In genomic region chr2:236938126-236938525, GRCh38 we compare ENCODE assay signal across 19 cellular contexts.
DNase-seq lines count a peak whose midpoint lies in the region; ATAC-seq, FAIRE-seq and TF ChIP-seq lines count a peak whose summit lies in the region.
"Had no signal": no experiment of that assay in that cellular context is flagged by ENCODE, and none has a peak within 500 bp of the region (broad histone marks: within the 10 kb centered on the region; RNA-seq: fewer than 3 reads in every experiment).

No MANE protein-coding gene starts in this region.

- TF ChIP-seq CTCF in right atrium auricular region (IDR thresholded peaks at IDR 0.05) (no peak), upper lobe of right lung (IDR thresholded peaks at IDR 0.05) (no peak)

- no peaks in the 10 kb centered on the region for H3K36me3 ChIP-seq in right atrium auricular region
- no peaks in the 10 kb centered on the region for H3K36me3 ChIP-seq in upper lobe of right lung
- H3K36me3 ChIP-seq: Peyer's patch had no signal

- DNase-seq in NCI-H82 (lab: John Stamatoyannopoulos, UW) (peak; percentile 6), NCI-H82 treated with DMSO at 0.1 percent for 48 hours (lab: John Stamatoyannopoulos, UW; ENCODE audit: unreplicated experiment) (no peak), SW480 (ENCODE audit: low spot score) (peak; percentile 2), right atrium auricular region (ENCODE audit: low spot score) (peak; percentile 56), upper lobe of right lung (no peak), GM12891 (ENCODE audit: insufficient read length, low spot score) (no peak), T-cell (no peak), CD1c-positive myeloid dendritic cell (ENCODE audit: extremely low spot score) (no peak)
- DNase-seq: CD4-positive, CD25-positive, alpha-beta regulatory T cell; NCI-H1048; NCI-H1694; NCI-H774; Peyer's patch; SIG-M5 had no signal

- no peak for TF ChIP-seq POLR2A in GM12891 (IDR thresholded peaks at IDR 0.05; ENCODE audit: low read depth, low read length)

- H3K27ac ChIP-seq in right atrium auricular region (no peak overlapping the region), upper lobe of right lung (no peak overlapping the region)
- H3K27ac ChIP-seq: HL-60, Peyer's patch had no signal

- H3K4me1 ChIP-seq in right atrium auricular region: no peaks in the 10 kb centered on the region
- no peaks in the 10 kb centered on the region for H3K4me1 ChIP-seq in upper lobe of right lung
- H3K4me1 ChIP-seq: Peyer's patch had no signal

- no peaks in the 10 kb centered on the region for H3K4me1 Mint-ChIP-seq in T-cell

- H3K4me3 ChIP-seq in right atrium auricular region (no peak overlapping the region), upper lobe of right lung (no peak overlapping the region)
- H3K4me3 ChIP-seq: GM23338, K562, Peyer's patch had no signal

- H3K9me3 ChIP-seq in right atrium auricular region (no peaks in the 10 kb centered on the region), upper lobe of right lung (no peaks in the 10 kb centered on the region)
- H3K9me3 ChIP-seq: Peyer's patch had no signal

- no peak overlapping the region for H3K4me3 Mint-ChIP-seq in T-cell
- H3K4me3 Mint-ChIP-seq: CD4-positive, CD25-positive, alpha-beta regulatory T cell; GM23338 had no signal

- H3K9me3 Mint-ChIP-seq in T-cell: no peaks in the 10 kb centered on the region
- H3K9me3 Mint-ChIP-seq: GM23338 had no signal

- no peaks in the 10 kb centered on the region for H3K27me3 ChIP-seq in right atrium auricular region
- peaks cover 4% of the 10 kb centered on the region for H3K27me3 ChIP-seq in upper lobe of right lung
- H3K27me3 ChIP-seq: Peyer's patch had no signal

- intact Hi-C loops in upper lobe of right lung (cut with DNase I): no loop called here

- POLR2A ChIA-PET in T-cell (lab: Charles Lee): no interaction called here

- no peaks in the 10 kb centered on the region for H3K36me3 Mint-ChIP-seq in T-cell
- H3K36me3 Mint-ChIP-seq: CD4-positive, CD25-positive, alpha-beta regulatory T cell had no signal

- ATAC-seq in upper lobe of right lung: peak; percentile 62
- ATAC-seq in T-cell (replicated peaks in 1 of 4): no peak
- ATAC-seq: GM23338, K562 had no signal

- no peak for FAIRE-seq in GM12891 (lab: Jason Lieb, UNC)
- FAIRE-seq: A204.1, D721Med, K562 had no signal

- no peaks in the 10 kb centered on the region for H3K27me3 Mint-ChIP-seq in T-cell

- CTCF ChIA-PET in T-cell (lab: Charles Lee): no interaction called here

- H3K27ac Mint-ChIP-seq in T-cell: no peak overlapping the region
- H3K27ac Mint-ChIP-seq: CD4-positive, CD25-positive, alpha-beta regulatory T cell; GM23338 had no signal

TF ChIP-seq in GM12891, 5 proteins besides CTCF, POLR2A, EP300 and RAD21:
- TF ChIP-seq SPI1 (IDR thresholded peaks at IDR 0.05; ENCODE audit: low read depth, low read length) (no peak), POU2F2 (IDR thresholded peaks at IDR 0.05; ENCODE audit: low read depth, low read length) (no peak), TAF1 (IDR thresholded peaks at IDR 0.05; ENCODE audit: low read depth, low read length) (no peak), PAX5 (IDR thresholded peaks at IDR 0.05; ENCODE audit: insufficient read depth, low read length, severe bottlenecking) (no peak), POLR2AphosphoS5 (IDR thresholded peaks at IDR 0.05; ENCODE audit: low read depth, low read length) (no peak)

Comparison
In these comparisons a context has a peak if more than half of its experiments do, and no peak if none do; other contexts are left out.
1. DNase-seq: peak in NCI-H82 (single experiment), SW480 (single experiment) and right atrium auricular region (single experiment); none in NCI-H82 treated with DMSO at 0.1 percent for 48 hours (single experiment), upper lobe of right lung (single experiment), GM12891 (single experiment), T-cell (0 of 34) and CD1c-positive myeloid dendritic cell (single experiment).